ENCODE assay signal across 22 cellular contexts in the genomic region with DNA sequence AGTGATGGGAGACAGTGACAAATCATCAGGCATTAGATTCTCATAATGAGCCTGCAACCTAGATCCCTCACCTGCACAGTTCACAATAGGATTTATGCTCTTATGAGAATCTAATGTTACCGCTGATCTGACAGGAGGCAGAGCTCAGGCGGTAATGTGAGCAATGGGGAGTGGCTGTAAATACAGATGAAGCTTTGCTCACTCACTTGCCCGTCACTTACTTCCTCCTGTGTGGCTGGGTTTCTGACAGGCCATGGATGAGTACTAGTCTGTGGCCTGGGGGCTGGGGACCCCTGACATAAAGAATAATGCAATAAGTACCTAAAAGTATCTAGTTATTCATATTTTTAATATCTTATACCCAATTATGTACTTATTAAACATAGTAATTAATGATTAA.
"Had no signal": no experiment of that assay in that cellular context is flagged by ENCODE, and none has a peak within 500 bp of the region (broad histone marks: within the 10 kb centered on the region; RNA-seq: fewer than 3 reads in every experiment).

No MANE protein-coding gene starts in this region.

- H3K27me3 Mint-ChIP-seq: activated CD4-positive, alpha-beta T cell treated with anti-CD3 and anti-CD28 coated beads for 36 hours; naive B cell; stimulated activated naive CD8-positive, alpha-beta T cell treated with anti-CD3 and anti-CD28 coated beads, Interleukin-15, Interleukin-2, amounts not matched to agents 100 ng/mL and 50 ng/mL, for 24 hours had no signal

- H3K4me1 ChIP-seq: adrenal gland, tibial nerve had no signal

- DNase-seq: activated CD4-positive, alpha-beta T cell treated with anti-CD3 and anti-CD28 coated beads for 36 hours; activated CD4-positive, alpha-beta T cell treated with anti-CD3 and anti-CD28 coated beads, Interleukin-2, amount 50 U/mL, for 48 hours; activated gamma-delta T cell treated with Interleukin-2 at 50 U/mL for 16 hours; adrenal gland; effector memory CD4-positive, alpha-beta T cell; immature natural killer cell; kidney glomerular epithelial cell; mesenchymal stem cell; mucosa of descending colon; naive B cell; retina; stimulated activated CD4-positive, alpha-beta T cell treated with anti-CD3 and anti-CD28 coated beads, Interleukin-12 subunit alpha, Interleukin-12 subunit beta, amount 100 ng/mL, for 4 hours; stimulated activated CD4-positive, alpha-beta T cell treated with anti-CD3 and anti-CD28 coated beads, Interleukin-1b, Interleukin-23, amount 100 ng/mL, for 48 hours had no signal

- ATAC-seq: activated CD4-positive, alpha-beta T cell treated with anti-CD3 and anti-CD28 coated beads for 36 hours; activated naive CD4-positive, alpha-beta T cell treated with anti-CD3 and anti-CD28 coated beads, Interleukin-2, amount 50 U/mL, for 72 hours; mucosa of descending colon; WTC11 had no signal

- H3K27ac ChIP-seq: adrenal gland, tibial nerve had no signal

- H3K4me1 Mint-ChIP-seq: neural crest cell, WTC11 had no signal

- H3K4me3 Mint-ChIP-seq: activated CD4-positive, alpha-beta T cell treated with anti-CD3 and anti-CD28 coated beads for 36 hours; activated T-helper 1 cell treated with anti-CD3 and anti-CD28 coated beads, Interleukin-12 subunit alpha, Interleukin-12 subunit beta, Interleukin-2, Interleukin-4 antibody, amounts not matched to agents 30 ng/mL and 10 ng/mL and 1 ng/mL, durations not matched to agents 14 hours and 24 hours and 36 hours; immature natural killer cell; neural crest cell; stimulated activated naive CD8-positive, alpha-beta T cell treated with anti-CD3 and anti-CD28 coated beads, Interleukin-15, Interleukin-2, amounts not matched to agents 100 ng/mL and 50 ng/mL, for 24 hours; WTC11 had no signal

- FAIRE-seq: astrocyte, endothelial cell of umbilical vein, urothelium cell line had no signal

- H3K27ac Mint-ChIP-seq: activated CD4-positive, alpha-beta T cell treated with anti-CD3 and anti-CD28 coated beads for 36 hours; activated naive CD4-positive, alpha-beta T cell treated with anti-CD3 and anti-CD28 coated beads, Interleukin-2, amount 50 U/mL, for 72 hours; activated T-helper 1 cell treated with anti-CD3 and anti-CD28 coated beads, Interleukin-12 subunit alpha, Interleukin-12 subunit beta, Interleukin-2, Interleukin-4 antibody, amounts not matched to agents 30 ng/mL and 10 ng/mL and 1 ng/mL, durations not matched to agents 14 hours and 24 hours and 36 hours; stimulated activated naive CD8-positive, alpha-beta T cell treated with anti-CD3 and anti-CD28 coated beads, Interleukin-15, Interleukin-2, amounts not matched to agents 100 ng/mL and 50 ng/mL, for 24 hours; WTC11 had no signal

- H3K4me3 ChIP-seq: adrenal gland, mucosa of descending colon, tibial nerve had no signal

- H3K27me3 ChIP-seq: adrenal gland, tibial nerve had no signal
